9 cellular contexts compared by ENCODE assay signal in genomic region chr5:2708751-2709150, GRCh38. TPM values are rescaled to one million over a fixed set of nuclear protein-coding genes. Genes with fewer than 3 reads are reported as not detected.
"Had no signal": no experiment of that assay in that cellular context is flagged by ENCODE, and none has a peak within 500 bp of the region (broad histone marks: within the 10 kb centered on the region; RNA-seq: fewer than 3 reads in every experiment).

No MANE protein-coding gene starts in this region.

- H3K27ac Mint-ChIP-seq: GM23338, HFFc6, IgD-negative memory B cell had no signal

- H3K4me1 ChIP-seq: HAP-1 had no signal

- H3K9me3 ChIP-seq: HAP-1 had no signal

- H3K27ac ChIP-seq: HL-60 had no signal

- H3K4me1 Mint-ChIP-seq: IgD-negative memory B cell had no signal

- H3K4me3 ChIP-seq: GM23338, HAP-1 had no signal

- FAIRE-seq: HepG2 had no signal

- H3K27me3 Mint-ChIP-seq: IgD-negative memory B cell had no signal

- H2AFZ ChIP-seq: GM23338 had no signal

- H3K9me3 Mint-ChIP-seq: GM23338, HFFc6 had no signal

- H3K4me3 Mint-ChIP-seq: GM23338, HFFc6, IgD-negative memory B cell had no signal

- H3K36me3 ChIP-seq: HAP-1 had no signal

- ATAC-seq: GM23338, HCT116, HepG2 had no signal

- H3K4me2 ChIP-seq: GM23338 had no signal

- DNase-seq: H7, HFFc6 had no signal

RNA-seq across cellular contexts. Expression of gene IRX2, which starts 42.7 kb away (rescaled TPM):
- total RNA-seq: H4, HepG2 had no signal
- polyA plus RNA-seq: HepG2, IgD-negative memory B cell had no signal
